Comparison of ENCODE assay signal across 22 cellular contexts in genomic region chr19:53994811-53995210, GRCh38. TPM values are rescaled to one million over a fixed set of nuclear protein-coding genes. Genes with fewer than 3 reads are reported as not detected.
DNase-seq lines count a peak whose midpoint lies in the region; ATAC-seq, FAIRE-seq and TF ChIP-seq lines count a peak whose summit lies in the region.
"Had no signal": no experiment of that assay in that cellular context is flagged by ENCODE, and none has a peak within 500 bp of the region (broad histone marks: within the 10 kb centered on the region; RNA-seq: fewer than 3 reads in every experiment).

No MANE protein-coding gene starts in this region.

- no peak overlapping the region for H3K27ac Mint-ChIP-seq in T-helper 17 cell
- no peak overlapping the region for H3K27ac Mint-ChIP-seq in HFFc6
- H3K27ac Mint-ChIP-seq: CD8-positive, alpha-beta memory T cell had no signal

- H3K36me3 Mint-ChIP-seq in T-helper 17 cell (ENCODE audit: low read depth) (peaks cover 5% of the 10 kb centered on the region), HFFc6 (ENCODE audit: low read depth) (no peaks in the 10 kb centered on the region)
- H3K36me3 Mint-ChIP-seq: CD8-positive, alpha-beta memory T cell had no signal

- peak overlapping the region; percentile 86 for H3K4me2 ChIP-seq in A549

- H3K4me3 Mint-ChIP-seq in T-helper 17 cell (peak overlapping the region; percentile 6), HFFc6 (no peak overlapping the region)

- intact Hi-C loops in pancreas (cut with DNase I): no loop called here

- TF ChIP-seq EP300 in A549 (IDR thresholded peaks at IDR 0.05): no peak

- 42% methylated on average over 5 of the region's 5 CpGs for WGBS in A549 (ENCODE audit: missing lambda C conversion rate)
- WGBS in pancreas, 2 donors: 48 to 77% methylated on average over 5 of the region's 5 CpGs

- H3K9me3 ChIP-seq in A549 (no peaks in the 10 kb centered on the region), T-helper 17 cell (ENCODE audit: control insufficient read depth, low read length, poor library complexity, severe bottlenecking) (no peaks in the 10 kb centered on the region), pancreas (no peaks in the 10 kb centered on the region)
- H3K9me3 ChIP-seq: HAP-1 had no signal

- TF ChIP-seq CTCF in A549 (IDR thresholded peaks at IDR 0.05) (no peak), pancreas (IDR thresholded peaks at IDR 0.05) (no peak), HFFc6 (IDR thresholded peaks at IDR 0.05) (no peak)

- no peak for TF ChIP-seq POLR2A in A549 (IDR thresholded peaks at IDR 0.05; ENCODE audit: low read length)

- H3K27me3 Mint-ChIP-seq in T-helper 17 cell (peaks cover 67% of the 10 kb centered on the region), HFFc6 (ENCODE audit: insufficient read depth) (peaks cover 54% of the 10 kb centered on the region)

- H3K4me1 ChIP-seq in A549 (peaks cover 51% of the 10 kb centered on the region), pancreas (no peaks in the 10 kb centered on the region)
- H3K4me1 ChIP-seq: HAP-1 had no signal

- H3K27ac ChIP-seq in A549: peak overlapping the region; percentile 93 to 97; a peak in 5 of 6 replicates
- no peak overlapping the region for H3K27ac ChIP-seq in pancreas
- H3K27ac ChIP-seq: C4-2B had no signal

- peaks cover 0 to 22% (median 6%) of the 10 kb centered on the region in 4 donors for H3K27me3 ChIP-seq in pancreas

- no peaks in the 10 kb centered on the region for H3K9me3 Mint-ChIP-seq in HFFc6
- H3K9me3 Mint-ChIP-seq: CD8-positive, alpha-beta memory T cell had no signal

- H3K4me3 ChIP-seq in A549 (no peak overlapping the region), pancreas (no peak overlapping the region)
- H3K4me3 ChIP-seq: HAP-1 had no signal

- no peak for DNase-seq in A549 (ENCODE audit: low read depth in 1 of 2, low spot score in 1 of 2)
- DNase-seq in HCEC 1CT: peak; percentile 4
- DNase-seq in T-helper 17 cell: no peak
- DNase-seq in iris pigment epithelial cell (ENCODE audit: low read depth): peak; percentile 43
- no peak for DNase-seq in pancreas
- DNase-seq in HFFc6: no peak
- DNase-seq in hypothalamus (lab: John Stamatoyannopoulos, UW): no peak
- DNase-seq: 8988T; AML-193; CD8-positive, alpha-beta memory T cell; Karpas-422; NCI-H1694; NCI-H2081; NCI-H2171; NCI-H446; NCI-H526; Right ventricle myocardium superior had no signal

- H3K36me3 ChIP-seq in pancreas: no peaks in the 10 kb centered on the region
- H3K36me3 ChIP-seq: HAP-1 had no signal

- POLR2A ChIA-PET in A549 (lab: Yijun Ruan, JAX): interaction anchor here (1.0 kb wide), 1 partner anchor 14 kb away, joined by 4 read pairs; no protein-coding TSS in a partner anchor

- no peak for TF ChIP-seq RAD21 in A549 (conservative IDR thresholded peaks at IDR 0.05 in 1 of 2, IDR thresholded peaks at IDR 0.05 in 1 of 2)

- ATAC-seq in A549 (no peak), T-helper 17 cell (no peak), pancreas (no peak)

- FAIRE-seq in A549 (lab: Jason Lieb, UNC): no peak
- FAIRE-seq in pancreas (lab: Jason Lieb, UNC): no peak

- CTCF ChIA-PET in A549 (lab: Yijun Ruan, JAX): interaction anchor here (0.8 to 4.6 kb wide), 7 partner anchors 8 to 186 kb away, joined by 3 to 45 read pairs (median 5); no protein-coding TSS in a partner anchor

- H3K4me1 Mint-ChIP-seq in T-helper 17 cell: peaks cover 7% of the 10 kb centered on the region
- peaks cover 14% of the 10 kb centered on the region; the same call in 1 of the 2 replicates for H3K4me1 Mint-ChIP-seq in HFFc6 (ENCODE audit: low read depth)

TF ChIP-seq in A549, 52 proteins besides CTCF, POLR2A, EP300 and RAD21:
- no peak for TF ChIP-seq FOSL2 (IDR thresholded peaks at IDR 0.05)
- TF ChIP-seq FOSL2 (CRISPR knock-in tag; IDR thresholded peaks at IDR 0.05): no peak
- TF ChIP-seq RARB (CRISPR knock-in tag; IDR thresholded peaks at IDR 0.05): no peak
- no peak for TF ChIP-seq MAZ (IDR thresholded peaks at IDR 0.05; ENCODE audit: borderline replicate concordance, low read depth, low read length)
- TF ChIP-seq PBX3 (IDR thresholded peaks at IDR 0.05): no peak
- TF ChIP-seq TP53 (CRISPR knock-in tag; IDR thresholded peaks at IDR 0.05): no peak
- TF ChIP-seq JUNB (IDR thresholded peaks at IDR 0.05): no peak
- TF ChIP-seq EHMT2 (IDR thresholded peaks at IDR 0.05; ENCODE audit: low read depth): no peak
- no peak for TF ChIP-seq CBX8 (IDR thresholded peaks at IDR 0.05)

RNA-seq across cellular contexts. Expression of gene CACNG6, which starts 3.4 kb away (rescaled TPM):
- 15.6 and 16.2 TPM in 2 replicates for polyA plus RNA-seq in A549 (2011; rRNA removed)
- polyA plus RNA-seq in A549 (2012; cell fraction: cytosol; rRNA removed): 11.5 and 18.6 TPM in 2 replicates
- 18.5 and 21.7 TPM in 2 replicates for polyA plus RNA-seq in A549 (2012; cell fraction: nucleus; rRNA removed)
- 4.4 to 8.2 TPM (median 7.3 TPM) in 3 replicates for polyA plus RNA-seq in A549 (2017; fragmentation: RNase III; extraction: RNeasy Plus Mini Kit Qiagen cat#74134 plus additional on column Dnase treatment)
- polyA minus RNA-seq in A549 (2011; rRNA and poly(A)+ RNA removed): 8.8 and 9.3 TPM in 2 replicates
- not detected for total RNA-seq in T-helper 17 cell
- total RNA-seq in pancreas: not detected
- not detected for polyA plus RNA-seq in pancreas
- not detected for total RNA-seq in HFFc6 (2021; fragmentation: NEBNext Ultra II Directional; extraction: Animal tissue kit (Norgen Biotek cat#: 25700))
- total RNA-seq: CD8-positive, alpha-beta memory T cell; Right ventricle myocardium superior; RPMI7951; SK-MEL-5 had no signal
- polyA plus RNA-seq: CD8-positive, alpha-beta memory T cell had no signal

RNA-seq across cellular contexts. Expression of gene CACNG8, which starts 32.1 kb away (rescaled TPM):
- polyA plus RNA-seq in A549 (2011; rRNA removed) (1.1 and 1.5 TPM in 2 replicates), A549 (2017; fragmentation: RNase III; extraction: RNeasy Plus Mini Kit Qiagen cat#74134 plus additional on column Dnase treatment) (4.6 to 6.9 TPM (median 5.8 TPM) in 3 replicates), pancreas (under 1 TPM; 0.02 to 0.04 TPM)
- polyA plus RNA-seq in A549 (2012; cell fraction: cytosol; rRNA removed): 0.69 and 0.74 TPM in 2 replicates
- 3.2 and 5.0 TPM in 2 replicates for polyA plus RNA-seq in A549 (2012; cell fraction: nucleus; rRNA removed)
- polyA minus RNA-seq in A549 (2011; rRNA and poly(A)+ RNA removed): 0.87 and 1.3 TPM in 2 replicates
- total RNA-seq in T-helper 17 cell (under 1 TPM; 0.05 to 0.22 TPM), pancreas (under 1 TPM in 5 of 6 donors, not detected in 1; under 0.01 to 0.06 (median 0.03) TPM)
- under 1 TPM; 0.09 to 0.48 (median 0.26) TPM for total RNA-seq in HFFc6 (2021; fragmentation: NEBNext Ultra II Directional; extraction: Animal tissue kit (Norgen Biotek cat#: 25700))
- total RNA-seq: CD8-positive, alpha-beta memory T cell; OCI-LY7; SK-MEL-5 had no signal
- polyA plus RNA-seq: CD8-positive, alpha-beta memory T cell had no signal

Comparison
In these comparisons a context has a peak if more than half of its experiments do, and no peak if none do; other contexts are left out.
1. DNase-seq: peak in HCEC 1CT (single experiment) and iris pigment epithelial cell (single experiment); none in A549 (0 of 2), T-helper 17 cell (0 of 3), pancreas (0 of 6), HFFc6 (single experiment) and hypothalamus (0 of 51).
2. H3K27ac ChIP-seq: peak in A549 (2 of 2); none in pancreas (0 of 4).